15 cellular contexts compared by ENCODE assay signal in the genomic region with DNA sequence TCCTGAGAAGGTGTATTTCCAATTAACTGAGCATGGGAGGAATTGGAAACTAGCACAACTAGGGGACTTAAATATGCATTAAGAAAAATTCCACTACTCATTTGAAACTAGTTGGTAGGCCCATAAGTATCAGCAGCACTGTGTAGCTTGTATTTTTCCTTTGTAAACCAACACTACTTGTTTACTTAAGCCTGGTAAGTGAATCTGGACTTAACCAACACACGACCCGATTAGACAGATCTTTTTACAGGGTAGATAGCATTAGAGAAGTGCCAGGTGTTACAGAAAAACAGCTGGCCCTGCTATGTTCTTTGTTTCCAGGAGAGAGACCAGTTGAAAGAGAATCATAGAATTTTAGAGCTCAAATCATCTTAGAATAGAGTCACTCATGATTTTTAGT.
"Had no signal": no experiment of that assay in that cellular context is flagged by ENCODE, and none has a peak within 500 bp of the region (broad histone marks: within the 10 kb centered on the region; RNA-seq: fewer than 3 reads in every experiment).

No MANE protein-coding gene starts in this region.

- H3K36me3 ChIP-seq: brain microvascular endothelial cell, neutrophil, right lobe of liver, spleen had no signal

- ATAC-seq: stimulated activated memory B cell treated with anti-CD40 and anti-IgM and Interleukin-4, amounts not matched to agents 10 μg/mL and 1 μg/mL and 100 μg/mL, for 72 hours had no signal

- H3K4me1 Mint-ChIP-seq: activated naive CD4-positive, alpha-beta T cell treated with anti-CD3 and anti-CD28 coated beads, Interleukin-2, amount 50 U/mL, for 24 hours; stimulated activated memory B cell treated with anti-CD40 and anti-IgM and Interleukin-4, amounts not matched to agents 10 μg/mL and 1 μg/mL and 100 μg/mL, for 72 hours had no signal

- H3K4me1 ChIP-seq: psoas muscle, spleen had no signal

- H3K9me3 Mint-ChIP-seq: activated naive CD4-positive, alpha-beta T cell treated with anti-CD3 and anti-CD28 coated beads, Interleukin-2, amount 50 U/mL, for 24 hours; stimulated activated memory B cell treated with anti-CD40 and anti-IgM and Interleukin-4, amounts not matched to agents 10 μg/mL and 1 μg/mL and 100 μg/mL, for 72 hours had no signal

- H3K9me3 ChIP-seq: neutrophil, psoas muscle, right lobe of liver, spleen had no signal

- H3K36me3 Mint-ChIP-seq: activated naive CD4-positive, alpha-beta T cell treated with anti-CD3 and anti-CD28 coated beads, Interleukin-2, amount 50 U/mL, for 24 hours; stimulated activated memory B cell treated with anti-CD40 and anti-IgM and Interleukin-4, amounts not matched to agents 10 μg/mL and 1 μg/mL and 100 μg/mL, for 72 hours had no signal

- H3K4me3 ChIP-seq: hepatocyte, psoas muscle, right lobe of liver, spleen had no signal

- H3K27ac ChIP-seq: brain microvascular endothelial cell, neutrophil, psoas muscle, right lobe of liver, spleen had no signal

- DNase-seq: amygdala; brain microvascular endothelial cell; cerebellar nuclear complex; dermis blood vessel endothelial cell; erythroblast; psoas muscle; right lobe of liver; spleen; stimulated activated CD4-positive, alpha-beta T cell treated with anti-CD3 and anti-CD28 coated beads, Interleukin-1b, Interleukin-23, amount 100 ng/mL, for 48 hours; T-helper 2 cell; trophoblast cell had no signal

- H3K27me3 ChIP-seq: brain microvascular endothelial cell, hepatocyte, right lobe of liver had no signal

- H3K4me3 Mint-ChIP-seq: activated naive CD4-positive, alpha-beta T cell treated with anti-CD3 and anti-CD28 coated beads, Interleukin-2, amount 50 U/mL, for 24 hours; stimulated activated memory B cell treated with anti-CD40 and anti-IgM and Interleukin-4, amounts not matched to agents 10 μg/mL and 1 μg/mL and 100 μg/mL, for 72 hours had no signal

- H3K27ac Mint-ChIP-seq: activated naive CD4-positive, alpha-beta T cell treated with anti-CD3 and anti-CD28 coated beads, Interleukin-2, amount 50 U/mL, for 24 hours; stimulated activated memory B cell treated with anti-CD40 and anti-IgM and Interleukin-4, amounts not matched to agents 10 μg/mL and 1 μg/mL and 100 μg/mL, for 72 hours had no signal
